Comparison of ENCODE assay signal across 12 cellular contexts in the genomic region with DNA sequence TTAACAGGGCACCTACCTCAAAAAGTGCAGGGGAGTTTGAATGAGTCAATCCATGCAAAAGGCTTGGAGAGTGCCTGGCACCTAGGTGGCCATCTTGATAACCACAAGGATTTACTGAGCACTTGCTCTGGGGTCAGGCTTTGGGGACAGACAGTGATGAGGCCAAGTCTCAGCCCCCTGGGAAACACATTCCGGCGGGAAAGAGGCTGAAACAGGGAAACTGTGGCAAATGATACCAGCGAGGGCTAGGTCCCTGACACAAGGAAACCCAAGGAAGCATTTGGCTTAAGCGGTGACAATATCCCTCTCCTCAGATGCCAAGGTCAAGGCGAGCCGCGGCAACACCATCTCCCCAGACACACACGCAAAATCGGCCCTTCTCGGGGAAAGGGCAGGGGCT. TPM values are rescaled to one million over a fixed set of nuclear protein-coding genes. Genes with fewer than 3 reads are reported as not detected.
DNase-seq lines count a peak whose midpoint lies in the region; ATAC-seq and TF ChIP-seq lines count a peak whose summit lies in the region.
"Had no signal": no experiment of that assay in that cellular context is flagged by ENCODE, and none has a peak within 500 bp of the region (broad histone marks: within the 10 kb centered on the region; RNA-seq: fewer than 3 reads in every experiment).

No MANE protein-coding gene starts in this region.

- H3K36me3 ChIP-seq in OCI-LY3 (replicated peaks; ENCODE audit: low read depth, low read length), result peaks cover 15% of the 10 kb centered on the region
- H3K36me3 ChIP-seq in tibial artery, result no peaks in the 10 kb centered on the region
- H3K36me3 ChIP-seq: SJSA1 had no signal

- H3K27ac ChIP-seq in OCI-LY3 (ENCODE audit: low read length) (peak overlapping the region; percentile 77), tibial artery (no peak overlapping the region)
- H3K27ac ChIP-seq: SJSA1 had no signal

- no peaks in the 10 kb centered on the region for H4K20me1 ChIP-seq in OCI-LY3 (ENCODE audit: insufficient read depth, low read length)

- peak overlapping the region; percentile 40; the same call in 1 of the 2 replicates for H3K4me3 ChIP-seq in OCI-LY3 (ENCODE audit: low read length)
- peak overlapping the region; percentile 46 to 61 for H3K4me3 ChIP-seq in tibial artery

- H3K79me2 ChIP-seq in OCI-LY3 (ENCODE audit: low read length), result no peaks in the 10 kb centered on the region

- H3K4me3 Mint-ChIP-seq in endothelial cell (ENCODE audit: unreplicated experiment) (peak overlapping the region; percentile 86), nephron (peak overlapping the region; percentile 90 to 94 (median 91))
- H3K4me3 Mint-ChIP-seq: activated CD4-positive, alpha-beta memory T cell treated with anti-CD3 and anti-CD28 coated beads, Interleukin-2, amount 10 ng/mL, durations not matched to agents 7 days and 5 days had no signal

- no peak overlapping the region; the same call in 1 of the 2 replicates for H3K9ac ChIP-seq in OCI-LY3 (ENCODE audit: low read length)

- H3K9me3 Mint-ChIP-seq in endothelial cell (ENCODE audit: unreplicated experiment) (no peaks in the 10 kb centered on the region), nephron (no peaks in the 10 kb centered on the region)
- H3K9me3 Mint-ChIP-seq: activated CD4-positive, alpha-beta memory T cell treated with anti-CD3 and anti-CD28 coated beads, Interleukin-2, amount 10 ng/mL, durations not matched to agents 7 days and 5 days; HFFc6 had no signal

- H2AFZ ChIP-seq in OCI-LY3 (ENCODE audit: low read depth, low read length), result no peak overlapping the region

- peak overlapping the region; percentile 63 for H3K4me2 ChIP-seq in OCI-LY3 (ENCODE audit: low read length)

- H3K27me3 Mint-ChIP-seq in endothelial cell (ENCODE audit: unreplicated experiment) (peaks cover 2% of the 10 kb centered on the region), nephron (ENCODE audit: low read depth) (peaks cover 27% of the 10 kb centered on the region)

- DNase-seq in endothelial cell (ENCODE audit: low spot score), result no peak
- no peak for DNase-seq in tibial artery
- DNase-seq in GM03348 (ENCODE audit: low spot score), result no peak
- DNase-seq in NCI-H2196 treated with DMSO at 0.1 percent for 48 hours (lab: John Stamatoyannopoulos, UW; ENCODE audit: unreplicated experiment), result no peak
- DNase-seq: activated CD4-positive, alpha-beta memory T cell treated with anti-CD3 and anti-CD28 coated beads, Interleukin-2, amount 10 ng/mL, durations not matched to agents 7 days and 5 days; HFFc6; naive B cell; NCI-H187 had no signal

- H3K4me1 ChIP-seq in OCI-LY3 (ENCODE audit: low read length) (peaks cover 31% of the 10 kb centered on the region), tibial artery (peaks cover 0 to 22% (median 7%) of the 10 kb centered on the region in 4 donors)

- H3K9me3 ChIP-seq in OCI-LY3 (ENCODE audit: insufficient read depth, low read length), result peaks cover 14% of the 10 kb centered on the region
- H3K9me3 ChIP-seq in tibial artery, result no peaks in the 10 kb centered on the region
- H3K9me3 ChIP-seq: SJSA1 had no signal

- H3K4me1 Mint-ChIP-seq in endothelial cell (ENCODE audit: unreplicated experiment) (peaks cover 6% of the 10 kb centered on the region), nephron (peaks cover 21% of the 10 kb centered on the region)
- H3K4me1 Mint-ChIP-seq: activated CD4-positive, alpha-beta memory T cell treated with anti-CD3 and anti-CD28 coated beads, Interleukin-2, amount 10 ng/mL, durations not matched to agents 7 days and 5 days had no signal

- no peaks in the 10 kb centered on the region for H3K36me3 Mint-ChIP-seq in endothelial cell (ENCODE audit: low read depth, unreplicated experiment)
- H3K36me3 Mint-ChIP-seq in nephron (ENCODE audit: low read depth), result no peaks in the 10 kb centered on the region

- TF ChIP-seq CTCF in OCI-LY3 (IDR thresholded peaks at IDR 0.05; ENCODE audit: low read depth, low read length), result no peak
- TF ChIP-seq CTCF in endothelial cell (IDR thresholded peaks at IDR 0.05; ENCODE audit: unreplicated experiment), result no peak
- no peak for TF ChIP-seq CTCF in nephron (IDR thresholded peaks at IDR 0.05; ENCODE audit: unreplicated experiment in 3 of 3)
- no peak for TF ChIP-seq CTCF in tibial artery (IDR thresholded peaks at IDR 0.05)

- intact Hi-C loops in tibial artery (cut with DNase I; ENCODE audit: low total_unique reads), result no loop called here

- H3K27ac Mint-ChIP-seq in endothelial cell (ENCODE audit: unreplicated experiment), result no peak overlapping the region
- peak overlapping the region in 2 of 3 experiments; percentile 6 to 9 for H3K27ac Mint-ChIP-seq in nephron
- H3K27ac Mint-ChIP-seq: activated CD4-positive, alpha-beta memory T cell treated with anti-CD3 and anti-CD28 coated beads, Interleukin-2, amount 10 ng/mL, durations not matched to agents 7 days and 5 days; HFFc6; naive B cell had no signal

- ATAC-seq in GM21737 (IDR thresholded peaks at IDR 0.05; ENCODE audit: unreplicated experiment), result no peak

- H3K27me3 ChIP-seq in OCI-LY3 (ENCODE audit: low read depth, low read length), result no peaks in the 10 kb centered on the region
- H3K27me3 ChIP-seq in tibial artery, result peaks cover 0 to 15% of the 10 kb centered on the region in 2 donors

RNA-seq across cellular contexts. Expression of gene DOK5, which starts 0.5 kb away (rescaled TPM):
- 0.26 TPM for total RNA-seq in endothelial cell (ENCODE audit: unreplicated experiment)
- total RNA-seq: activated CD4-positive, alpha-beta memory T cell treated with anti-CD3 and anti-CD28 coated beads, Interleukin-2, amount 10 ng/mL, durations not matched to agents 7 days and 5 days had no signal
